Comparison of ENCODE assay signal across 22 cellular contexts in genomic region chr1:7695181-7696117, GRCh38.
"Had no signal": no experiment of that assay in that cellular context is flagged by ENCODE, and none has a peak within 500 bp of the region (broad histone marks: within the 10 kb centered on the region; RNA-seq: fewer than 3 reads in every experiment).

No MANE protein-coding gene starts in this region.

- DNase-seq: activated CD4-positive, alpha-beta T cell treated with anti-CD3 and anti-CD28 coated beads for 4 hours; activated CD8-positive, alpha-beta memory T cell treated with anti-CD3 and anti-CD28 coated beads, Interleukin-2, amount 50 U/mL, for 4 hours; activated CD8-positive, alpha-beta T cell treated with anti-CD3 and anti-CD28 coated beads for 36 hours; activated effector memory CD4-positive, alpha-beta T cell treated with Interleukin-2 at 50 U/mL for 16 hours; activated naive CD4-positive, alpha-beta T cell; activated naive CD8-positive, alpha-beta T cell treated with anti-CD3 and anti-CD28 coated beads, Interleukin-2, amount 50 U/mL, for 24 hours; amniotic stem cell; body of pancreas; Karpas-422; MM.1S; NCI-H1105 treated with DMSO at 0.1 percent for 48 hours; NCI-H1436 treated with DMSO at 0.1 percent for 48 hours; NCI-H2081; NCI-H2171 treated with DMSO at 0.1 percent for 48 hours; NCI-H510A treated with DMSO at 0.1 percent for 48 hours; NCI-H69; NK-92 treated with Interleukin-12 subunit alpha and Interleukin-12 subunit beta, amount 100 ng/mL, for 24 hours; OCI-M1; RPMI8226; SHP77 had no signal

- H3K27ac ChIP-seq: ascending aorta, body of pancreas, SJSA1 had no signal

- H3K27me3 ChIP-seq: ascending aorta, body of pancreas had no signal

- H3K4me1 ChIP-seq: ascending aorta, body of pancreas, SJSA1 had no signal

- H3K9me3 ChIP-seq: ascending aorta, SJSA1 had no signal

- H3K36me3 ChIP-seq: ascending aorta, SJSA1 had no signal

- H3K4me3 ChIP-seq: ascending aorta, body of pancreas, SJSA1 had no signal
